Comparison of ENCODE assay signal across 28 cellular contexts in the genomic region with DNA sequence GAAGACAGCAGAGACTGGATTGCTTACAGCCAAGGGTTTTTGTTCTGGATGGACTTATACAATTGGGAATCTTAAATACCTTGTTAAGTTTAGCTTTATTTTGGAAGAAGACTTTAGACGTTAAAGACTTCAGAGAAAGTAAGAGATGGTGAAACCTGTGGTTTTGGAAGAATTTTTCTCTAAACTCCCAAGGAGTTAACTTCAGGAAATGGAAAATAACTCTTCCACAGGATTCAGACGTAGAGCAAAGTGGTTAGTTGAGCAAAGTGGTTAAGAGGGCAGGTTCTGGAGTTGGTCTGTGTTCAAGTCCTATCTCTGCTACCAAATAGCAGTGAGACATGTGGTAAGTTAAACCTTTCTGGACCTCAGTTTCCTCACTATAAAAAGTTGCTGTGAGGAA. TPM values are rescaled to one million over a fixed set of nuclear protein-coding genes. Genes with fewer than 3 reads are reported as not detected.
DNase-seq lines count a peak whose midpoint lies in the region; ATAC-seq, FAIRE-seq and TF ChIP-seq lines count a peak whose summit lies in the region.
"Had no signal": no experiment of that assay in that cellular context is flagged by ENCODE, and none has a peak within 500 bp of the region (broad histone marks: within the 10 kb centered on the region; RNA-seq: fewer than 3 reads in every experiment).

No MANE protein-coding gene starts in this region.

- CTCF ChIA-PET in MCF 10A (lab: Yijun Ruan, JAX) (no interaction called here), OCI-LY7 (lab: Charles Lee; ENCODE audit: unreplicated experiment) (no interaction called here)

- H3K27ac ChIP-seq in breast epithelium (no peak overlapping the region), astrocyte (ENCODE audit: low read depth, low read length) (no peak overlapping the region), keratinocyte (ENCODE audit: control insufficient read depth, insufficient read depth, low read length) (no peak overlapping the region), thoracic aorta (peak overlapping the region; percentile 29 to 50), OCI-LY7 (ENCODE audit: low read depth, low read length, poor library complexity, severe bottlenecking) (no peak overlapping the region)
- H3K27ac ChIP-seq: BLaER1, SJSA1, suprapubic skin, vagina had no signal

- no peak overlapping the region for H2AFZ ChIP-seq in astrocyte (ENCODE audit: low read depth, low read length)
- H2AFZ ChIP-seq in keratinocyte (ENCODE audit: control insufficient read depth, low read length), result no peak overlapping the region
- no peak overlapping the region for H2AFZ ChIP-seq in OCI-LY7 (ENCODE audit: low read length)

- TF ChIP-seq POLR2A in breast epithelium (IDR thresholded peaks at IDR 0.05), result no peak

- no peaks in the 10 kb centered on the region for H3K9me3 ChIP-seq in breast epithelium
- H3K9me3 ChIP-seq in astrocyte (ENCODE audit: insufficient read depth, low read depth, low read length), result no peaks in the 10 kb centered on the region
- H3K9me3 ChIP-seq in keratinocyte (ENCODE audit: control insufficient read depth, low read depth, low read length), result no peaks in the 10 kb centered on the region
- no peaks in the 10 kb centered on the region for H3K9me3 ChIP-seq in thoracic aorta
- H3K9me3 ChIP-seq in OCI-LY7 (ENCODE audit: low read length), result no peaks in the 10 kb centered on the region
- H3K9me3 ChIP-seq: BLaER1, HAP-1, SJSA1, suprapubic skin, vagina had no signal

- H3K4me1 ChIP-seq in breast epithelium, result no peaks in the 10 kb centered on the region
- no peaks in the 10 kb centered on the region for H3K4me1 ChIP-seq in astrocyte (ENCODE audit: insufficient read depth, low read length)
- H3K4me1 ChIP-seq in keratinocyte (ENCODE audit: control insufficient read depth, extremely low read depth, insufficient read depth, low read length), result no peaks in the 10 kb centered on the region
- H3K4me1 ChIP-seq in thoracic aorta (ENCODE audit: control insufficient read depth in 1 of 2, low read depth in 2 of 2), result peaks cover 18 to 55% of the 10 kb centered on the region in 2 donors
- H3K4me1 ChIP-seq in OCI-LY7 (ENCODE audit: insufficient read depth, low read length, poor library complexity, severe bottlenecking), result no peaks in the 10 kb centered on the region
- H3K4me1 ChIP-seq: BLaER1, HAP-1, suprapubic skin had no signal

- H3K4me3 ChIP-seq in breast epithelium (no peak overlapping the region), astrocyte (ENCODE audit: insufficient read depth, low read depth, low read length) (no peak overlapping the region), keratinocyte (ENCODE audit: control insufficient read depth in 2 of 3, extremely low read depth in 1 of 3, insufficient read depth in 2 of 3, low read depth in 1 of 3, low read length in 3 of 3) (no peak overlapping the region), thoracic aorta (no peak overlapping the region), OCI-LY7 (ENCODE audit: low read depth, low read length, poor library complexity, severe bottlenecking) (no peak overlapping the region)
- H3K4me3 ChIP-seq: BLaER1, HAP-1, SJSA1, skin epidermis, suprapubic skin, vagina had no signal

- H3K36me3 Mint-ChIP-seq in MCF 10A (ENCODE audit: insufficient read depth, unreplicated experiment), result peaks cover 79% of the 10 kb centered on the region
- peaks cover 15% of the 10 kb centered on the region for H3K36me3 Mint-ChIP-seq in astrocyte (ENCODE audit: low read depth, unreplicated experiment)

- ATAC-seq in thoracic aorta (ENCODE audit: insufficient number of reproducible peaks, low FRiP score, low read depth), result no peak
- no peak for ATAC-seq in left colon
- no peak for ATAC-seq in GM18868 (IDR thresholded peaks at IDR 0.05; ENCODE audit: unreplicated experiment)

- H3K79me2 ChIP-seq in astrocyte (ENCODE audit: insufficient read depth, low read length) (peaks cover 97% of the 10 kb centered on the region), keratinocyte (ENCODE audit: control insufficient read depth, insufficient read depth, low read length) (peaks cover 96% of the 10 kb centered on the region), OCI-LY7 (ENCODE audit: insufficient read depth, low read depth, low read length) (peaks cover 90% of the 10 kb centered on the region; the same call in 1 of the 2 replicates)

- H3K9me1 ChIP-seq in keratinocyte (ENCODE audit: control insufficient read depth, extremely low read depth, insufficient read depth, low read length), result peaks cover 3% of the 10 kb centered on the region

- H3K4me2 ChIP-seq in astrocyte (ENCODE audit: low read length) (no peak overlapping the region), keratinocyte (ENCODE audit: control insufficient read depth, extremely low read depth, insufficient read depth, low read depth, low read length) (no peak overlapping the region), OCI-LY7 (ENCODE audit: low read length) (no peak overlapping the region)
- H3K4me2 ChIP-seq: BLaER1 had no signal

- dilution Hi-C loops in keratinocyte (cut with MboI; ENCODE audit: extremely low pct_ligation_motif_present, low sequenced_read_pairs), result no loop called here

- H3K4me3 Mint-ChIP-seq in MCF 10A (ENCODE audit: unreplicated experiment) (no peak overlapping the region), astrocyte (ENCODE audit: unreplicated experiment) (no peak overlapping the region)
- H3K4me3 Mint-ChIP-seq: naive B cell; T-helper 1 cell treated with Interleukin-12 subunit alpha and Interleukin-12 subunit beta and Interleukin-4 antibody, amounts not matched to agents 30 μg/mL and 1 μg/mL, for 36 hours had no signal

- DNase-seq in MCF 10A (ENCODE audit: unreplicated experiment) (no peak), breast epithelium (ENCODE audit: low spot score in 2 of 2) (no peak), astrocyte (ENCODE audit: low read depth) (peak; percentile 45), keratinocyte (ENCODE audit: low read depth, low spot score) (no peak), thoracic aorta (ENCODE audit: low spot score) (no peak), OCI-LY7 (ENCODE audit: low spot score) (no peak), left colon (no peak)
- DNase-seq: activated CD4-positive, alpha-beta T cell treated with anti-CD3 and anti-CD28 coated beads, Interleukin-2, amount 50 U/mL, for 1 hour; activated CD8-positive, alpha-beta memory T cell treated with anti-CD3 and anti-CD28 coated beads, Interleukin-2, amount 50 U/mL, for 48 hours; activated effector memory CD4-positive, alpha-beta T cell treated with Interleukin-2 at 50 U/mL for 16 hours; COR-L47; DMS79; head of caudate nucleus; left cardiac atrium; naive B cell; NCI-H2171 treated with DMSO at 0.1 percent for 48 hours; NCI-H524 treated with DMSO at 0.1 percent for 48 hours; occipital lobe; stimulated activated CD4-positive, alpha-beta T cell treated with anti-CD3 and anti-CD28 coated beads, Interleukin-1b, Interleukin-23, amount 100 ng/mL, for 48 hours had no signal

- intact Hi-C loops in MCF 10A (cut with micrococcal nuclease), result no loop called here
- intact Hi-C loops in breast epithelium (cut with DNase I; ENCODE audit: low total_unique reads), result no loop called here
- intact Hi-C loops in OCI-LY7 (cut with micrococcal nuclease; ENCODE audit: unreplicated experiment), result no loop called here
- intact Hi-C loops in left colon (cut with DNase I, micrococcal nuclease), result no loop called here

- H3K4me1 Mint-ChIP-seq in MCF 10A (ENCODE audit: insufficient read depth, unreplicated experiment), result peaks cover 6% of the 10 kb centered on the region
- peaks cover 12% of the 10 kb centered on the region for H3K4me1 Mint-ChIP-seq in astrocyte (ENCODE audit: low read depth, unreplicated experiment)

- H3K27ac Mint-ChIP-seq in MCF 10A (ENCODE audit: low read depth, unreplicated experiment) (peak overlapping the region; percentile 1), astrocyte (ENCODE audit: unreplicated experiment) (peak overlapping the region; percentile 16)

- H4K20me1 ChIP-seq in astrocyte (ENCODE audit: insufficient read depth, low read length) (peaks cover 80% of the 10 kb centered on the region), keratinocyte (ENCODE audit: control insufficient read depth, extremely low read depth, insufficient read depth, low read length) (peaks cover 8% of the 10 kb centered on the region), OCI-LY7 (ENCODE audit: insufficient read depth, low read length) (peaks cover 25% of the 10 kb centered on the region; the same call in 1 of the 2 replicates)

- POLR2A ChIA-PET in MCF 10A (lab: Yijun Ruan, JAX), result interaction anchor here (1.1 to 1.2 kb wide), 2 partner anchors 11 to 13 kb away, joined by 3 to 4 read pairs; partner anchors contain the start of gene PITPNB
- POLR2A ChIA-PET in OCI-LY7 (lab: Charles Lee), result no interaction called here

- BruUV-seq in MCF 10A (replicated peaks; lab: Mats Ljungman, UMichigan) (no TSS peak), OCI-LY7 (replicated peaks; lab: Mats Ljungman, UMichigan) (no TSS peak)

- FAIRE-seq in astrocyte (lab: Jason Lieb, UNC) (no peak), keratinocyte (lab: Jason Lieb, UNC) (peak; percentile 52)
- FAIRE-seq: RCC 7860 had no signal

- no peaks in the 10 kb centered on the region for H3K9me3 Mint-ChIP-seq in MCF 10A (ENCODE audit: unreplicated experiment)
- H3K9me3 Mint-ChIP-seq in astrocyte (ENCODE audit: unreplicated experiment), result no peaks in the 10 kb centered on the region
- H3K9me3 Mint-ChIP-seq: naive B cell; T-helper 1 cell treated with Interleukin-12 subunit alpha and Interleukin-12 subunit beta and Interleukin-4 antibody, amounts not matched to agents 30 μg/mL and 1 μg/mL, for 36 hours had no signal

- H3K36me3 ChIP-seq in breast epithelium (peaks cover 4% of the 10 kb centered on the region), astrocyte (ENCODE audit: insufficient read depth, low read length) (peaks cover 27% of the 10 kb centered on the region), keratinocyte (ENCODE audit: control insufficient read depth in 2 of 2, extremely low read depth in 1 of 2, insufficient read depth in 2 of 2, low read length in 2 of 2) (peaks cover 12 to 29% of the 10 kb centered on the region in 2 experiments), thoracic aorta (peaks cover 7% of the 10 kb centered on the region), OCI-LY7 (ENCODE audit: insufficient read depth, low read length) (peaks cover 95% of the 10 kb centered on the region)

- no peaks in the 10 kb centered on the region for H3K9me2 ChIP-seq in OCI-LY7 (ENCODE audit: insufficient read depth, low read length)

- H3K27me3 ChIP-seq in breast epithelium (no peaks in the 10 kb centered on the region), astrocyte (ENCODE audit: insufficient read depth, low read length) (no peaks in the 10 kb centered on the region), keratinocyte (ENCODE audit: control insufficient read depth, extremely low read depth, insufficient read depth, low read length) (no peaks in the 10 kb centered on the region), thoracic aorta (replicated peaks; ENCODE audit: insufficient read depth) (no peaks in the 10 kb centered on the region)
- H3K27me3 ChIP-seq: BLaER1, SJSA1, suprapubic skin, vagina had no signal

- no peak for TF ChIP-seq CTCF in MCF 10A (IDR thresholded peaks at IDR 0.05; ENCODE audit: unreplicated experiment)
- no peak for TF ChIP-seq CTCF in breast epithelium (IDR thresholded peaks at IDR 0.05)
- TF ChIP-seq CTCF in astrocyte (IDR thresholded peaks at IDR 0.05; ENCODE audit: insufficient read depth, low read depth, low read length), result no peak
- TF ChIP-seq CTCF in keratinocyte (optimal IDR thresholded peaks at IDR 0.05 in 1 of 3, IDR thresholded peaks at IDR 0.05 in 1 of 3, conservative IDR thresholded peaks at IDR 0.05 in 1 of 3; ENCODE audit: extremely low read depth in 1 of 3, insufficient read depth in 2 of 3, low read length in 3 of 3), result no peak
- no peak for TF ChIP-seq CTCF in thoracic aorta (IDR thresholded peaks at IDR 0.05)
- TF ChIP-seq CTCF in OCI-LY7 (conservative IDR thresholded peaks at IDR 0.05; ENCODE audit: low read length), result no peak

- H3K27me3 Mint-ChIP-seq in MCF 10A (ENCODE audit: insufficient read depth, unreplicated experiment), result no peaks in the 10 kb centered on the region
- H3K27me3 Mint-ChIP-seq in astrocyte (ENCODE audit: low read depth, unreplicated experiment), result no peaks in the 10 kb centered on the region
- H3K27me3 Mint-ChIP-seq: naive B cell had no signal

- H3K9ac ChIP-seq in astrocyte (ENCODE audit: low read length) (no peak overlapping the region), keratinocyte (ENCODE audit: control insufficient read depth, extremely low read depth, insufficient read depth, low read length) (no peak overlapping the region)
- H3K9ac ChIP-seq: BLaER1 had no signal

RNA-seq across cellular contexts. Expression of gene PITPNB, which starts 12.8 kb away (rescaled TPM):
- total RNA-seq in MCF 10A (2022) (93.1 and 124 TPM in 2 replicates), breast epithelium (10 to 100 TPM; 41.1 to 49.2 (median 47.5) TPM), astrocyte (90.0 and 90.6 TPM in 2 replicates), thoracic aorta (100 to 1,000 TPM in 1 of 2 donors, 10 to 100 TPM in 1; 42.2 to 111 TPM), OCI-LY7 (2022) (91.9 and 97.4 TPM in 2 replicates), left colon (10 to 100 TPM; 44.4 to 46.7 TPM)
- polyA plus RNA-seq in keratinocyte, result 39.1 to 81.6 TPM (median 76.3 TPM) in 3 replicates
- polyA plus RNA-seq in keratinocyte (2011; ENCODE audit: low read depth), result 152 TPM
- 47.1 and 83.6 TPM in 2 replicates for polyA plus RNA-seq in keratinocyte (2011; cell fraction: cytosol; rRNA removed)
- 63.2 and 71.1 TPM in 2 replicates for polyA plus RNA-seq in keratinocyte (2011; cell fraction: nucleus; rRNA removed)
- 51.7 and 81.2 TPM in 2 replicates for polyA plus RNA-seq in keratinocyte (2012; ENCODE audit: low replicate concordance)
- 29.3 to 70.3 TPM (median 30.1 TPM) in 3 replicates for polyA minus RNA-seq in keratinocyte
- 27.6 TPM for polyA minus RNA-seq in keratinocyte (2011; cell fraction: cytosol; rRNA and poly(A)+ RNA removed)
- 29.4 and 65.4 TPM in 2 replicates for polyA minus RNA-seq in keratinocyte (2011; cell fraction: nucleus; rRNA and poly(A)+ RNA removed)
- 21.8 and 26.1 TPM in 2 replicates for total RNA-seq in OCI-LY7 (2014; rRNA removed; shearing (Covaris generic))

Comparison
In these comparisons a context has a peak if more than half of its experiments do, and no peak if none do; other contexts are left out.
1. H3K27ac ChIP-seq: peak in thoracic aorta (2 of 2); none in breast epithelium (0 of 2), astrocyte (single experiment), keratinocyte (single experiment) and OCI-LY7 (single experiment).